In the genomic region with DNA sequence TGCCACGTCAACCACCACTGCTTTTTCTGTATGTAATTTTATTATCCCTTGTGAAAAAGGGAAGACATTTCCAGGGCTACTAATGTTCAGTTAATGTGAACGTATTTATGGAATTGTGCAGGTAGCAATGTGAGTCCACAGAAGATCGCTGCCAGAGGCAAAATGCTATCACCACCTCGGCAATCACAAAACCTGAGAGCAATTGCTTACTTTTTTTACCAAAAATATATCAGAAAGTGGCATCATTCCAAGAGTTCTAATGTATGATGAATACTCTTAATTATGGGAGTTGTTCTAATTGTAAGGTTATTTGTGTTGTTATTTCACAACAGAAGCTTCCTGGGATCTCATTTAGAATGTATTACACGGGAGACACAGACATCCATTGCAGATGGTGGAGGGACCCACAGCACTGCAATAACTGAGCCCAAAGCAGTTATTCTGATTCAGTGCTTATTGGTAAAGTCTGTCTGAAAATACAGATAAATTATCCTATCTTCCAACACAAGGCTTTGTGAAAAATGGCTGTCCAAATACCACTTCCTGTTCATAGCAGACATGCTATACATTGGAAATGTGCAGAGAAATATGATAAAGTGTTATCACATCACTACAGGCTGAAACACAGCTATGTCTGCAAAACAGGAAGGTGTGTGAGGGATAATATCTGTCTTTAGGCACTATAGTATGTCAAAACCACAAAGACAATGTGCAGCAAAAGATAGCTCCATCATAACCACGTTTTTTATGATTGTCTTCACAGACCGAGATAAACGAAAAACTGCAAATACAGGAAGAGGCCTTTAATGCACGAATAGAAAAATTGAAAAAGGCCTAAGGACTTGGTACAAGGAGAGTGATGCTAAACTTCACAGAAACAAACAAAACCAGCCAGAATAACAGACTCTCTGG, we compare ENCODE assay signal across 12 cellular contexts.
A peak's percentile ranks its signal among the peaks of the same experiment; 100 is the strongest.
DNase-seq lines count a peak whose midpoint lies in the region; ATAC-seq and TF ChIP-seq lines count a peak whose summit lies in the region.
"Had no signal": no experiment of that assay in that cellular context is flagged by ENCODE, and none has a peak within 500 bp of the region (broad histone marks: within the 10 kb centered on the region; RNA-seq: fewer than 3 reads in every experiment).

No MANE protein-coding gene starts in this region.

- no peak for TF ChIP-seq CTCF in osteocyte (IDR thresholded peaks at IDR 0.05)

- CTCF ChIA-PET in activated CD4-positive, alpha-beta memory T cell treated with anti-CD3 and anti-CD28 coated beads for 36 hours (lab: Charles Lee) = interaction anchor here (0.8 to 2.9 kb wide), 2 partner anchors 14 to 19 kb away, joined by 3 to 18 read pairs; no protein-coding TSS in a partner anchor

- ATAC-seq in activated CD4-positive, CD25-positive, alpha-beta regulatory T cell treated with anti-CD3 and anti-CD28 coated beads, Interleukin-2, amount 50 U/mL, for 24 hours = peak; percentile 13 to 36
- peak in 1 of 2 donors; percentile 59 for ATAC-seq in naive thymus-derived CD8-positive, alpha-beta T cell
- ATAC-seq in GM21526 (IDR thresholded peaks at IDR 0.05; ENCODE audit: low FRiP score, unreplicated experiment) = no peak
- ATAC-seq: body of pancreas had no signal

- H3K27ac Mint-ChIP-seq in activated CD4-positive, alpha-beta memory T cell treated with anti-CD3 and anti-CD28 coated beads for 36 hours = peak overlapping the region; percentile 30
- H3K27ac Mint-ChIP-seq in naive thymus-derived CD8-positive, alpha-beta T cell = peak overlapping the region; percentile 6 to 95 (median 39)
- H3K27ac Mint-ChIP-seq in osteocyte (ENCODE audit: unreplicated experiment) = no peak overlapping the region
- H3K27ac Mint-ChIP-seq: memory B cell had no signal

- no peak for DNase-seq in activated CD4-positive, CD25-positive, alpha-beta regulatory T cell (lab: John Stamatoyannopoulos, UW)
- DNase-seq in Kasumi-1 (lab: John Stamatoyannopoulos, UW) (peak; percentile 93 to 96), osteocyte (ENCODE audit: extremely low spot score, unreplicated experiment) (no peak), ecto neural progenitor cell (ENCODE audit: low spot score) (no peak)
- DNase-seq in activated CD4-positive, alpha-beta memory T cell treated with anti-CD3 and anti-CD28 coated beads for 36 hours = no peak
- peak in 2 of 10 donors; percentile 11 to 16 for DNase-seq in naive thymus-derived CD8-positive, alpha-beta T cell
- DNase-seq: body of pancreas; effector CD4-positive, alpha-beta T cell; NCI-H524 had no signal

- H3K4me1 Mint-ChIP-seq in activated CD4-positive, alpha-beta memory T cell treated with anti-CD3 and anti-CD28 coated beads for 36 hours (ENCODE audit: low read depth) = peaks cover 16% of the 10 kb centered on the region
- H3K4me1 Mint-ChIP-seq in naive thymus-derived CD8-positive, alpha-beta T cell = peaks cover 3 to 11% (median 11%) of the 10 kb centered on the region in 4 donors
- H3K4me1 Mint-ChIP-seq in osteocyte (ENCODE audit: unreplicated experiment) = peaks cover 13% of the 10 kb centered on the region

- H3K27me3 Mint-ChIP-seq in activated CD4-positive, alpha-beta memory T cell treated with anti-CD3 and anti-CD28 coated beads for 36 hours = no peaks in the 10 kb centered on the region
- no peaks in the 10 kb centered on the region for H3K27me3 Mint-ChIP-seq in naive thymus-derived CD8-positive, alpha-beta T cell
- no peaks in the 10 kb centered on the region for H3K27me3 Mint-ChIP-seq in osteocyte (ENCODE audit: unreplicated experiment)
- H3K27me3 Mint-ChIP-seq: memory B cell had no signal

- POLR2A ChIA-PET in activated CD4-positive, alpha-beta memory T cell treated with anti-CD3 and anti-CD28 coated beads for 36 hours (lab: Charles Lee) = no interaction called here
- POLR2A ChIA-PET in naive thymus-derived CD8-positive, alpha-beta T cell (lab: Charles Lee) = no interaction called here

- H3K36me3 Mint-ChIP-seq in activated CD4-positive, alpha-beta memory T cell treated with anti-CD3 and anti-CD28 coated beads for 36 hours = no peaks in the 10 kb centered on the region
- no peaks in the 10 kb centered on the region for H3K36me3 Mint-ChIP-seq in naive thymus-derived CD8-positive, alpha-beta T cell
- H3K36me3 Mint-ChIP-seq in osteocyte (ENCODE audit: unreplicated experiment) = no peaks in the 10 kb centered on the region
- H3K36me3 Mint-ChIP-seq: memory B cell had no signal

- no peaks in the 10 kb centered on the region for H3K9me3 Mint-ChIP-seq in activated CD4-positive, alpha-beta memory T cell treated with anti-CD3 and anti-CD28 coated beads for 36 hours
- no peaks in the 10 kb centered on the region for H3K9me3 Mint-ChIP-seq in naive thymus-derived CD8-positive, alpha-beta T cell
- H3K9me3 Mint-ChIP-seq in osteocyte (ENCODE audit: unreplicated experiment) = no peaks in the 10 kb centered on the region
- H3K9me3 Mint-ChIP-seq: memory B cell had no signal

- intact Hi-C loops in activated CD4-positive, alpha-beta memory T cell treated with anti-CD3 and anti-CD28 coated beads for 36 hours (cut with micrococcal nuclease) = no loop called here

- no peak overlapping the region for H3K4me3 Mint-ChIP-seq in activated CD4-positive, alpha-beta memory T cell treated with anti-CD3 and anti-CD28 coated beads for 36 hours
- peak overlapping the region in 7 of 10 donors; percentile 0 to 54 (median 23) for H3K4me3 Mint-ChIP-seq in naive thymus-derived CD8-positive, alpha-beta T cell
- no peak overlapping the region for H3K4me3 Mint-ChIP-seq in osteocyte (ENCODE audit: unreplicated experiment)
- H3K4me3 Mint-ChIP-seq: memory B cell had no signal

Comparison
In these comparisons a context has a peak if more than half of its experiments do, and no peak if none do; other contexts are left out.
1. DNase-seq: peak in Kasumi-1 (2 of 2); none in activated CD4-positive, CD25-positive, alpha-beta regulatory T cell (0 of 4), activated CD4-positive, alpha-beta memory T cell treated with anti-CD3 and anti-CD28 coated beads for 36 hours (single experiment), osteocyte (single experiment) and ecto neural progenitor cell (single experiment).
2. H3K4me3 Mint-ChIP-seq: peak in naive thymus-derived CD8-positive, alpha-beta T cell (7 of 10); none in activated CD4-positive, alpha-beta memory T cell treated with anti-CD3 and anti-CD28 coated beads for 36 hours (single experiment) and osteocyte (single experiment).